ENCODE assay signal across 9 cellular contexts in the genomic region with DNA sequence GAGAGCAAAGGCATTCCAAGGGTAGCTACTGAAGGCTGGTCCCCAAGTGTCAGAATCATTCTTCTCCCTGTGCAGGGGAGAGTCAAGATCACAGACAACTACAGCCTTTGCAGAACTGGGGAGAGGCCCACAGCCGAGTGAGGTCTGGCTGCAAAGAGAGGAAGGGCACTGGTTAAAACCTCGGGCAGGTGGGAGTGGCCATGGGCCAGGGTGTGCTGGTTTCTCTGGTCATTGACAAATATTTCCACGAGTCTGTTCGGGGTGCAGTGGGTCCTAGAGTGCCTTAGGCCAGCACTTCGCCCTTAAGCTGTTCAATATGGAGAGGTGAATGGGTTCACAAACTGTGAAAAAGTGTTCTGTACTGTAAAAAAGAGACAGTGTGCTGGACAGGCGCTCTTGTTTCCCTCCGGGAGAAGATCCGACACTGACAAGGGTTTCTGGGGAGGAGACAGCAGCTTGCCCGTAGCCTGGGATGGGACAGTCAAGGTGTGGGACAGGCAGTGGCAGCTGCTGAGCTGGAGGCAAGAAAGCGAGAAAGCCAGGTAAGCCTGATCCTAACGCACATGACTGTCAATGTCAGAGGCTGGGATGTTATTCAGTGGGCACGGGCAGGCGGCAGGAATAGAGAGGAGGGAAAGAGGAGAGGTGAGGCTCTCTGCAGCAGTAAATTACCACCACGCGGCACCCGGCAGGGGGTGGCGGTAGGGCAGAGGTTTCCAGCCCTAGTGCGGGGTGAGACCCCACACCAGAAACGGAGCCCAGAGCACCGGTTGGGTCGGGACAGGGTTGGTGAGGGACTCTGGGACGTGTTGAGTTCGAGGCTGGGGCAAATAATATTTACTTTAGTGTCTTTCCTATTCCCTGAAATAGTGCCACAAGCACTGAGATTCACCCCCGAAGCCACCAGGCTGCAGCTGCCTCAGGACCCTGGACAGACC. TPM values are rescaled to one million over a fixed set of nuclear protein-coding genes. Genes with fewer than 3 reads are reported as not detected.
A peak's percentile ranks its signal among the peaks of the same experiment; 100 is the strongest.
DNase-seq lines count a peak whose midpoint lies in the region; ATAC-seq and TF ChIP-seq lines count a peak whose summit lies in the region.
"Had no signal": no experiment of that assay in that cellular context is flagged by ENCODE, and none has a peak within 500 bp of the region (broad histone marks: within the 10 kb centered on the region; RNA-seq: fewer than 3 reads in every experiment).

No MANE protein-coding gene starts in this region.

- peak overlapping the region; percentile 84 for H3K4me3 Mint-ChIP-seq in CD4-positive, alpha-beta T cell
- peak overlapping the region; percentile 68 for H3K4me3 Mint-ChIP-seq in activated naive CD8-positive, alpha-beta T cell treated with anti-CD3 and anti-CD28 coated beads, Interleukin-2, amount 10 ng/mL, durations not matched to agents 7 days and 5 days
- H3K4me3 Mint-ChIP-seq in nephron = peak overlapping the region; percentile 40 to 78 (median 72)

- peaks cover 52% of the 10 kb centered on the region for H3K27me3 Mint-ChIP-seq in CD4-positive, alpha-beta T cell
- H3K27me3 Mint-ChIP-seq in activated naive CD8-positive, alpha-beta T cell treated with anti-CD3 and anti-CD28 coated beads, Interleukin-2, amount 10 ng/mL, durations not matched to agents 7 days and 5 days = peaks cover 39% of the 10 kb centered on the region
- H3K27me3 Mint-ChIP-seq in nephron (ENCODE audit: low read depth) = peaks cover 78% of the 10 kb centered on the region

- H3K36me3 Mint-ChIP-seq in CD4-positive, alpha-beta T cell (ENCODE audit: low read depth) = no peaks in the 10 kb centered on the region
- no peaks in the 10 kb centered on the region for H3K36me3 Mint-ChIP-seq in activated naive CD8-positive, alpha-beta T cell treated with anti-CD3 and anti-CD28 coated beads, Interleukin-2, amount 10 ng/mL, durations not matched to agents 7 days and 5 days
- H3K36me3 Mint-ChIP-seq in nephron (ENCODE audit: low read depth) = no peaks in the 10 kb centered on the region

- CTCF ChIA-PET in CD4-positive, alpha-beta T cell (lab: Charles Lee) = interaction anchor here (1.4 kb wide), 1 partner anchor 403 kb away, joined by 4 read pairs; no protein-coding TSS in a partner anchor

- POLR2A ChIA-PET in CD4-positive, alpha-beta T cell (lab: Charles Lee) = no interaction called here
- POLR2A ChIA-PET in activated naive CD8-positive, alpha-beta T cell treated with anti-CD3 and anti-CD28 coated beads, Interleukin-2, amount 10 ng/mL, durations not matched to agents 7 days and 5 days (lab: Charles Lee) = no interaction called here

- no peak overlapping the region for H3K27ac ChIP-seq in CD4-positive, alpha-beta T cell (ENCODE audit: low read depth, low read length)
- H3K27ac ChIP-seq: testis had no signal

- H3K27ac Mint-ChIP-seq in CD4-positive, alpha-beta T cell = no peak overlapping the region
- H3K27ac Mint-ChIP-seq in activated naive CD8-positive, alpha-beta T cell treated with anti-CD3 and anti-CD28 coated beads, Interleukin-2, amount 10 ng/mL, durations not matched to agents 7 days and 5 days = peak overlapping the region; percentile 21
- no peak overlapping the region for H3K27ac Mint-ChIP-seq in nephron

- H3K4me1 Mint-ChIP-seq in CD4-positive, alpha-beta T cell (ENCODE audit: low read depth) = peaks cover 6% of the 10 kb centered on the region
- peaks cover 13% of the 10 kb centered on the region for H3K4me1 Mint-ChIP-seq in activated naive CD8-positive, alpha-beta T cell treated with anti-CD3 and anti-CD28 coated beads, Interleukin-2, amount 10 ng/mL, durations not matched to agents 7 days and 5 days
- H3K4me1 Mint-ChIP-seq in nephron = peaks cover 32% of the 10 kb centered on the region

- no peaks in the 10 kb centered on the region for H3K9me3 ChIP-seq in CD4-positive, alpha-beta T cell (ENCODE audit: control insufficient read depth, low read length)
- H3K9me3 ChIP-seq: testis had no signal

- DNase-seq in CD4-positive, alpha-beta T cell = no peak
- DNase-seq in ELF-1 (ENCODE audit: low read depth, low spot score) (peak; percentile 42), A172 (ENCODE audit: low spot score) (no peak)
- DNase-seq in activated naive CD8-positive, alpha-beta T cell treated with anti-CD3 and anti-CD28 coated beads, Interleukin-2, amount 10 ng/mL, durations not matched to agents 7 days and 5 days = peak; percentile 30

- intact Hi-C loops in CD4-positive, alpha-beta T cell (cut with DNase I, micrococcal nuclease) = loop anchor here in 1 of 2 experiments (10.0 kb wide), 1 partner anchor 601 kb away; a partner anchor contains a TSS

- no peak for ATAC-seq in CD4-positive, alpha-beta T cell (ENCODE audit: poor library complexity)
- ATAC-seq in activated naive CD8-positive, alpha-beta T cell treated with anti-CD3 and anti-CD28 coated beads, Interleukin-2, amount 10 ng/mL, durations not matched to agents 7 days and 5 days (ENCODE audit: low read depth) = no peak
- ATAC-seq in HG03135 (IDR thresholded peaks at IDR 0.05; ENCODE audit: unreplicated experiment) (no peak), GM21360 (IDR thresholded peaks at IDR 0.05; ENCODE audit: unreplicated experiment) (no peak), GM21515 (IDR thresholded peaks at IDR 0.05; ENCODE audit: unreplicated experiment) (no peak)

- no peaks in the 10 kb centered on the region for H3K9me3 Mint-ChIP-seq in CD4-positive, alpha-beta T cell
- no peaks in the 10 kb centered on the region for H3K9me3 Mint-ChIP-seq in activated naive CD8-positive, alpha-beta T cell treated with anti-CD3 and anti-CD28 coated beads, Interleukin-2, amount 10 ng/mL, durations not matched to agents 7 days and 5 days
- H3K9me3 Mint-ChIP-seq in nephron = no peaks in the 10 kb centered on the region

- peaks cover 55% of the 10 kb centered on the region for H3K27me3 ChIP-seq in CD4-positive, alpha-beta T cell (ENCODE audit: control insufficient read depth, insufficient read depth, low read length)
- H3K27me3 ChIP-seq: testis had no signal

- no peak for TF ChIP-seq CTCF in CD4-positive, alpha-beta T cell (IDR thresholded peaks at IDR 0.05)
- TF ChIP-seq CTCF in nephron (IDR thresholded peaks at IDR 0.05; ENCODE audit: unreplicated experiment in 3 of 3) = no peak

RNA-seq across cellular contexts. Expression of a gene that starts 2.0 kb away (rescaled TPM):
- total RNA-seq in CD4-positive, alpha-beta T cell = under 1 TPM in 1 of 2 experiments, not detected in 1; 0.34 TPM
- under 1 TPM; 0.40 to 0.89 TPM for total RNA-seq in activated naive CD8-positive, alpha-beta T cell treated with anti-CD3 and anti-CD28 coated beads, Interleukin-2, amount 10 ng/mL, durations not matched to agents 7 days and 5 days
- 0.12 TPM in 1 of 2 replicates, not detected in the other for total RNA-seq in A172 (2014; rRNA removed; shearing (Covaris generic))
- total RNA-seq: testis had no signal

RNA-seq across cellular contexts. Expression of a gene that starts 37.3 kb away (rescaled TPM):
- total RNA-seq in CD4-positive, alpha-beta T cell = 10 to 100 TPM; 59.8 to 62.9 TPM
- 10 to 100 TPM; 39.8 to 39.9 TPM for total RNA-seq in activated naive CD8-positive, alpha-beta T cell treated with anti-CD3 and anti-CD28 coated beads, Interleukin-2, amount 10 ng/mL, durations not matched to agents 7 days and 5 days
- total RNA-seq in A172 (2014; rRNA removed; shearing (Covaris generic)) = 16.9 and 19.2 TPM in 2 replicates

Comparison
In these comparisons a context has a peak if more than half of its experiments do, and no peak if none do; other contexts are left out.
1. DNase-seq: peak in ELF-1 (single experiment) and activated naive CD8-positive, alpha-beta T cell treated with anti-CD3 and anti-CD28 coated beads, Interleukin-2, amount 10 ng/mL, durations not matched to agents 7 days and 5 days (single experiment); none in CD4-positive, alpha-beta T cell (0 of 10) and A172 (single experiment).
2. Peak in every context shown above with its lines, with median percentiles within 50 percentile points of each other: H3K4me3 Mint-ChIP-seq.